1 cellular context compared by ENCODE assay signal in the genomic region with DNA sequence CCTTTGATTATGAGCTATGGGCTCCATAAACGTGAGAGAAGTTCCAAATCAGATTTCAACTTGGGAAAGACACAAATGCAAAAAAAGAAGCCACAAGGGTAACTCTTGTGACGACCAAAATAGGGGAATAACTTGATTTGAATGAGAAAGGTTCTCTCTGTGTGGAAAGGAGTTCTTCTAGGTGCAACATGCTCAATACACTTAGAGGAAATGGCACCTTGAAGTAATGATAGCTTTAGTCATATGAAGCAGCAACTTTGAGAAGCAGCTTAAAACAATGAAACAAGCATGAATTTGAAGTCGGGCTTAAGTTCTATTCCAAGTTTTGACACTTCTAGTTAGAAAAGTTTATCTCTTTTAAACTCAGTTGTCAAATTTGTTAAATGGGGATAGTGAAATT.
A peak's percentile ranks its signal among the peaks of the same experiment; 100 is the strongest.
TF ChIP-seq lines count a peak whose summit lies in the region.

No MANE protein-coding gene starts in this region.

TF ChIP-seq in GM12878, 131 proteins besides CTCF, POLR2A, EP300 and RAD21:
- TF ChIP-seq ZNF384 (IDR thresholded peaks at IDR 0.05; ENCODE audit: borderline replicate concordance, low read depth, low read length): peak; percentile 6; the same call in 1 of the 2 replicates
- TF ChIP-seq, protein P1, sequence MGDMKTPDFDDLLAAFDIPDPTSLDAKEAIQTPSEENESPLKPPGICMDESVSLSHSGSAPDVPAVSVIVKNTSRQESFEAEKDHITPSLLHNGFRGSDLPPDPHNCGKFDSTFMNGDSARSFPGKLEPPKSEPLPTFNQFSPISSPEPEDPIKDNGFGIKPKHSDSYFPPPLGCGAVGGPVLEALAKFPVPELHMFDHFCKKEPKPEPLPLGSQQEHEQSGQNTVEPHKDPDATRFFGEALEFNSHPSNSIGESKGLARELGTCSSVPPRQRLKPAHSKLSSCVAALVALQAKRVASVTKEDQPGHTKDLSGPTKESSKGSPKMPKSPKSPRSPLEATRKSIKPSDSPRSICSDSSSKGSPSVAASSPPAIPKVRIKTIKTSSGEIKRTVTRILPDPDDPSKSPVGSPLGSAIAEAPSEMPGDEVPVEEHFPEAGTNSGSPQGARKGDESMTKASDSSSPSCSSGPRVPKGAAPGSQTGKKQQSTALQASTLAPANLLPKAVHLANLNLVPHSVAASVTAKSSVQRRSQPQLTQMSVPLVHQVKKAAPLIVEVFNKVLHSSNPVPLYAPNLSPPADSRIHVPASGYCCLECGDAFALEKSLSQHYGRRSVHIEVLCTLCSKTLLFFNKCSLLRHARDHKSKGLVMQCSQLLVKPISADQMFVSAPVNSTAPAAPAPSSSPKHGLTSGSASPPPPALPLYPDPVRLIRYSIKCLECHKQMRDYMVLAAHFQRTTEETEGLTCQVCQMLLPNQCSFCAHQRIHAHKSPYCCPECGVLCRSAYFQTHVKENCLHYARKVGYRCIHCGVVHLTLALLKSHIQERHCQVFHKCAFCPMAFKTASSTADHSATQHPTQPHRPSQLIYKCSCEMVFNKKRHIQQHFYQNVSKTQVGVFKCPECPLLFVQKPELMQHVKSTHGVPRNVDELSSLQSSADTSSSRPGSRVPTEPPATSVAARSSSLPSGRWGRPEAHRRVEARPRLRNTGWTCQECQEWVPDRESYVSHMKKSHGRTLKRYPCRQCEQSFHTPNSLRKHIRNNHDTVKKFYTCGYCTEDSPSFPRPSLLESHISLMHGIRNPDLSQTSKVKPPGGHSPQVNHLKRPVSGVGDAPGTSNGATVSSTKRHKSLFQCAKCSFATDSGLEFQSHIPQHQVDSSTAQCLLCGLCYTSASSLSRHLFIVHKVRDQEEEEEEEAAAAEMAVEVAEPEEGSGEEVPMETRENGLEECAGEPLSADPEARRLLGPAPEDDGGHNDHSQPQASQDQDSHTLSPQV (IDR thresholded peaks at IDR 0.05): peak; percentile 86; the same call in 1 of the 2 replicates
- TF ChIP-seq JUNB (IDR thresholded peaks at IDR 0.05): peak; percentile 13; the same call in 1 of the 2 replicates
- TF ChIP-seq RUNX3 (IDR thresholded peaks at IDR 0.05; ENCODE audit: low read length): peak; percentile 48; the same call in 1 of the 2 replicates
- peak; percentile 18 for TF ChIP-seq SKIL (IDR thresholded peaks at IDR 0.05; ENCODE audit: low read depth, poor library complexity, severe bottlenecking)
- TF ChIP-seq STAT3 (IDR thresholded peaks at IDR 0.05; ENCODE audit: low read depth, low read length): 0 out of 2 replicates have a peak, but pooled peaks have one; percentile 78
- no peak for TF ChIP-seq NFYA (IDR thresholded peaks at IDR 0.05; ENCODE audit: borderline replicate concordance, low read depth, low read length)
- TF ChIP-seq, protein P2, sequence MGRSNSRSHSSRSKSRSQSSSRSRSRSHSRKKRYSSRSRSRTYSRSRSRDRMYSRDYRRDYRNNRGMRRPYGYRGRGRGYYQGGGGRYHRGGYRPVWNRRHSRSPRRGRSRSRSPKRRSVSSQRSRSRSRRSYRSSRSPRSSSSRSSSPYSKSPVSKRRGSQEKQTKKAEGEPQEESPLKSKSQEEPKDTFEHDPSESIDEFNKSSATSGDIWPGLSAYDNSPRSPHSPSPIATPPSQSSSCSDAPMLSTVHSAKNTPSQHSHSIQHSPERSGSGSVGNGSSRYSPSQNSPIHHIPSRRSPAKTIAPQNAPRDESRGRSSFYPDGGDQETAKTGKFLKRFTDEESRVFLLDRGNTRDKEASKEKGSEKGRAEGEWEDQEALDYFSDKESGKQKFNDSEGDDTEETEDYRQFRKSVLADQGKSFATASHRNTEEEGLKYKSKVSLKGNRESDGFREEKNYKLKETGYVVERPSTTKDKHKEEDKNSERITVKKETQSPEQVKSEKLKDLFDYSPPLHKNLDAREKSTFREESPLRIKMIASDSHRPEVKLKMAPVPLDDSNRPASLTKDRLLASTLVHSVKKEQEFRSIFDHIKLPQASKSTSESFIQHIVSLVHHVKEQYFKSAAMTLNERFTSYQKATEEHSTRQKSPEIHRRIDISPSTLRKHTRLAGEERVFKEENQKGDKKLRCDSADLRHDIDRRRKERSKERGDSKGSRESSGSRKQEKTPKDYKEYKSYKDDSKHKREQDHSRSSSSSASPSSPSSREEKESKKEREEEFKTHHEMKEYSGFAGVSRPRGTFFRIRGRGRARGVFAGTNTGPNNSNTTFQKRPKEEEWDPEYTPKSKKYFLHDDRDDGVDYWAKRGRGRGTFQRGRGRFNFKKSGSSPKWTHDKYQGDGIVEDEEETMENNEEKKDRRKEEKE (IDR thresholded peaks at IDR 0.05): no peak
- TF ChIP-seq, protein P3, sequence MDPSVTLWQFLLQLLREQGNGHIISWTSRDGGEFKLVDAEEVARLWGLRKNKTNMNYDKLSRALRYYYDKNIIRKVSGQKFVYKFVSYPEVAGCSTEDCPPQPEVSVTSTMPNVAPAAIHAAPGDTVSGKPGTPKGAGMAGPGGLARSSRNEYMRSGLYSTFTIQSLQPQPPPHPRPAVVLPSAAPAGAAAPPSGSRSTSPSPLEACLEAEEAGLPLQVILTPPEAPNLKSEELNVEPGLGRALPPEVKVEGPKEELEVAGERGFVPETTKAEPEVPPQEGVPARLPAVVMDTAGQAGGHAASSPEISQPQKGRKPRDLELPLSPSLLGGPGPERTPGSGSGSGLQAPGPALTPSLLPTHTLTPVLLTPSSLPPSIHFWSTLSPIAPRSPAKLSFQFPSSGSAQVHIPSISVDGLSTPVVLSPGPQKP (IDR thresholded peaks at IDR 0.05; ENCODE audit: low read depth, low read length): no peak
- TF ChIP-seq NKRF (conservative IDR thresholded peaks at IDR 0.05): no peak
- TF ChIP-seq, protein P4, sequence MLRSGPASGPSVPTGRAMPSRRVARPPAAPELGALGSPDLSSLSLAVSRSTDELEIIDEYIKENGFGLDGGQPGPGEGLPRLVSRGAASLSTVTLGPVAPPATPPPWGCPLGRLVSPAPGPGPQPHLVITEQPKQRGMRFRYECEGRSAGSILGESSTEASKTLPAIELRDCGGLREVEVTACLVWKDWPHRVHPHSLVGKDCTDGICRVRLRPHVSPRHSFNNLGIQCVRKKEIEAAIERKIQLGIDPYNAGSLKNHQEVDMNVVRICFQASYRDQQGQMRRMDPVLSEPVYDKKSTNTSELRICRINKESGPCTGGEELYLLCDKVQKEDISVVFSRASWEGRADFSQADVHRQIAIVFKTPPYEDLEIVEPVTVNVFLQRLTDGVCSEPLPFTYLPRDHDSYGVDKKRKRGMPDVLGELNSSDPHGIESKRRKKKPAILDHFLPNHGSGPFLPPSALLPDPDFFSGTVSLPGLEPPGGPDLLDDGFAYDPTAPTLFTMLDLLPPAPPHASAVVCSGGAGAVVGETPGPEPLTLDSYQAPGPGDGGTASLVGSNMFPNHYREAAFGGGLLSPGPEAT (IDR thresholded peaks at IDR 0.05; ENCODE audit: low read depth): peak; percentile 31; the same call in 1 of the 2 replicates
- TF ChIP-seq SUZ12 (IDR thresholded peaks at IDR 0.05; ENCODE audit: unreplicated experiment): no peak
- TF ChIP-seq IKZF2 (IDR thresholded peaks at IDR 0.05): peak in 1 of 2 experiments; percentile 15; a peak in 2 of 4 replicates
- peak; percentile 43; the same call in 1 of the 2 replicates for TF ChIP-seq SPI1 (IDR thresholded peaks at IDR 0.05; ENCODE audit: borderline replicate concordance, insufficient read depth, low read depth, low read length)
- peak; percentile 40; the same call in 1 of the 2 replicates for TF ChIP-seq IKZF1 (conservative IDR thresholded peaks at IDR 0.05)
- no peak for TF ChIP-seq RFX5 (IDR thresholded peaks at IDR 0.05; ENCODE audit: low read depth, low read length)
- peak; percentile 98 for TF ChIP-seq ZNF24 (IDR thresholded peaks at IDR 0.05)
- peak; percentile 37 to 59; a peak in 3 of 4 replicates for TF ChIP-seq BHLHE40 (IDR thresholded peaks at IDR 0.05; ENCODE audit: borderline replicate concordance in 1 of 2, low read depth in 2 of 2, low read length in 1 of 2)
- TF ChIP-seq GATAD2B (conservative IDR thresholded peaks at IDR 0.05; ENCODE audit: low read depth): 0 out of 2 replicates have a peak, but pooled peaks have one; percentile 5
- TF ChIP-seq POLR2AphosphoS5 (IDR thresholded peaks at IDR 0.05; ENCODE audit: low read length): peak; percentile 54; the same call in 1 of the 2 replicates
- peak; percentile 94 for TF ChIP-seq ZNF687 (IDR thresholded peaks at IDR 0.05)
- no peak for TF ChIP-seq CBX3 (IDR thresholded peaks at IDR 0.05; ENCODE audit: borderline replicate concordance, low read depth)
- TF ChIP-seq MTA2 (IDR thresholded peaks at IDR 0.05; ENCODE audit: low read depth): peak; percentile 31; the same call in 1 of the 2 replicates
